ENCODE assay signal across 14 cellular contexts in the genomic region with DNA sequence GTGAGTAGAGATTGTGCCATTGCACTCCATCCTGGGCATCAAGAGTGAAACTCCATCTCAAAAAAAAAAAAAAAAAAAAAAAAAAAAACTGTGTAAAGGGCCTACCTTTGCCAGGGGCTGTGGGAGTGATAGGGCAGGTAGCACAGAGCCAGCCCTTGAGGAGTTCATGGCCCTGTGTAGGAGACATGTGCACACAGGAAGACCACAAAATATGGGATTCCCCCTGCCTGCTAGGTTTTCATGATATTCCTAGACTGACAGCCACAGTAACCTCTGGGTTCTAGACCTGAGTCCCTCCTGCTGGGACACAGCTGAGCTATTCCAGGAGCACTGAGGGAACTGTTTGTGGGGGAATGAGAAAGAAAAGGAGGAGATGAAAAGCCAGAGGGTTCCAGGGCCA. TPM values are rescaled to one million over a fixed set of nuclear protein-coding genes. Genes with fewer than 3 reads are reported as not detected.
DNase-seq lines count a peak whose midpoint lies in the region; ATAC-seq and TF ChIP-seq lines count a peak whose summit lies in the region.
"Had no signal": no experiment of that assay in that cellular context is flagged by ENCODE, and none has a peak within 500 bp of the region (broad histone marks: within the 10 kb centered on the region; RNA-seq: fewer than 3 reads in every experiment).

No MANE protein-coding gene starts in this region.

- H3K4me1 Mint-ChIP-seq in T-helper 2 cell treated with Interferon-gamma antibody and Interleukin-4, amounts not matched to agents 5 μg/mL and 100 μg/mL, for 36 hours (ENCODE audit: low read depth) = peaks cover 4% of the 10 kb centered on the region
- H3K4me1 Mint-ChIP-seq in activated CD4-positive, alpha-beta T cell treated with anti-CD3 and anti-CD28 coated beads for 36 hours = no peaks in the 10 kb centered on the region
- H3K4me1 Mint-ChIP-seq: B cell, IgD-negative memory B cell had no signal

- peak; percentile 63 for ATAC-seq in GM21723 (IDR thresholded peaks at IDR 0.05; ENCODE audit: unreplicated experiment)
- ATAC-seq in activated CD4-positive, alpha-beta T cell treated with anti-CD3 and anti-CD28 coated beads for 36 hours = no peak
- ATAC-seq: CD8-positive, alpha-beta T cell had no signal

- no peak overlapping the region for H3K27ac Mint-ChIP-seq in T-helper 2 cell treated with Interferon-gamma antibody and Interleukin-4, amounts not matched to agents 5 μg/mL and 100 μg/mL, for 36 hours
- H3K27ac Mint-ChIP-seq in activated CD4-positive, alpha-beta T cell treated with anti-CD3 and anti-CD28 coated beads for 36 hours = no peak overlapping the region
- H3K27ac Mint-ChIP-seq: B cell; CD8-positive, alpha-beta T cell; IgD-negative memory B cell had no signal

- CTCF ChIA-PET in activated CD4-positive, alpha-beta T cell treated with anti-CD3 and anti-CD28 coated beads for 36 hours (lab: Charles Lee) = no interaction called here

- DNase-seq in GM10266 (ENCODE audit: extremely low spot score) (peak; percentile 23), NCI-H69 (lab: John Stamatoyannopoulos, UW) (peak; percentile 12), mesenteric fat pad (ENCODE audit: low spot score) (peak; percentile 35), kidney glomerular epithelial cell (lab: John Stamatoyannopoulos, UW) (no peak)
- no peak for DNase-seq in T-helper 2 cell treated with Interferon-gamma antibody and Interleukin-4, amounts not matched to agents 5 μg/mL and 100 μg/mL, for 36 hours (ENCODE audit: low spot score)
- no peak for DNase-seq in activated CD4-positive, alpha-beta T cell treated with anti-CD3 and anti-CD28 coated beads for 36 hours
- DNase-seq: Calu3; CD8-positive, alpha-beta T cell; DMS53; DND-41; EL had no signal

- no peaks in the 10 kb centered on the region for H3K9me3 Mint-ChIP-seq in T-helper 2 cell treated with Interferon-gamma antibody and Interleukin-4, amounts not matched to agents 5 μg/mL and 100 μg/mL, for 36 hours
- H3K9me3 Mint-ChIP-seq in activated CD4-positive, alpha-beta T cell treated with anti-CD3 and anti-CD28 coated beads for 36 hours (ENCODE audit: low read depth) = no peaks in the 10 kb centered on the region
- H3K9me3 Mint-ChIP-seq: CD8-positive, alpha-beta T cell; IgD-negative memory B cell had no signal

- peaks cover 2% of the 10 kb centered on the region for H3K27me3 Mint-ChIP-seq in T-helper 2 cell treated with Interferon-gamma antibody and Interleukin-4, amounts not matched to agents 5 μg/mL and 100 μg/mL, for 36 hours (ENCODE audit: low read depth)
- H3K27me3 Mint-ChIP-seq in activated CD4-positive, alpha-beta T cell treated with anti-CD3 and anti-CD28 coated beads for 36 hours = no peaks in the 10 kb centered on the region

- no peaks in the 10 kb centered on the region for H3K36me3 Mint-ChIP-seq in T-helper 2 cell treated with Interferon-gamma antibody and Interleukin-4, amounts not matched to agents 5 μg/mL and 100 μg/mL, for 36 hours (ENCODE audit: low read depth)
- no peaks in the 10 kb centered on the region for H3K36me3 Mint-ChIP-seq in activated CD4-positive, alpha-beta T cell treated with anti-CD3 and anti-CD28 coated beads for 36 hours (ENCODE audit: low read depth)
- H3K36me3 Mint-ChIP-seq: CD8-positive, alpha-beta T cell had no signal

- POLR2A ChIA-PET in activated CD4-positive, alpha-beta T cell treated with anti-CD3 and anti-CD28 coated beads for 36 hours (lab: Charles Lee) = no interaction called here

- no peak for TF ChIP-seq CTCF in GM10266 (IDR thresholded peaks at IDR 0.05; ENCODE audit: control insufficient read depth, insufficient read depth, low read depth, missing control alignments)

- intact Hi-C loops in activated CD4-positive, alpha-beta T cell treated with anti-CD3 and anti-CD28 coated beads for 36 hours (cut with DNase I, micrococcal nuclease) = no loop called here

- no peak overlapping the region for H3K4me3 Mint-ChIP-seq in T-helper 2 cell treated with Interferon-gamma antibody and Interleukin-4, amounts not matched to agents 5 μg/mL and 100 μg/mL, for 36 hours
- no peak overlapping the region for H3K4me3 Mint-ChIP-seq in activated CD4-positive, alpha-beta T cell treated with anti-CD3 and anti-CD28 coated beads for 36 hours
- H3K4me3 Mint-ChIP-seq: B cell; CD8-positive, alpha-beta T cell; IgD-negative memory B cell had no signal

RNA-seq across cellular contexts. Expression of gene SPTSSA, which starts 8.3 kb away (rescaled TPM):
- 18.5 TPM for total RNA-seq in mesenteric fat pad
- total RNA-seq in activated CD4-positive, alpha-beta T cell treated with anti-CD3 and anti-CD28 coated beads for 36 hours = 1 to 10 TPM; 8.7 to 8.9 TPM

Comparison
In these comparisons a context has a peak if more than half of its experiments do, and no peak if none do; other contexts are left out.
1. DNase-seq: peak in GM10266 (single experiment), NCI-H69 (single experiment) and mesenteric fat pad (single experiment); none in T-helper 2 cell treated with Interferon-gamma antibody and Interleukin-4, amounts not matched to agents 5 μg/mL and 100 μg/mL, for 36 hours (single experiment), kidney glomerular epithelial cell (single experiment) and activated CD4-positive, alpha-beta T cell treated with anti-CD3 and anti-CD28 coated beads for 36 hours (single experiment).